ENCODE assay signal across 7 cellular contexts in genomic region chr7:118956285-118956684, GRCh38.
DNase-seq lines count a peak whose midpoint lies in the region; ATAC-seq, FAIRE-seq and TF ChIP-seq lines count a peak whose summit lies in the region.
"Not testable (repeated sequence)": the region's sequence is repeated elsewhere in the genome, so short reads cannot be mapped to it uniquely, and the experiment has no call there.

No MANE protein-coding gene starts in this region.

- not testable (repeated sequence) for TF ChIP-seq RAD21 in K562 (CRISPR knock-in tag; conservative IDR thresholded peaks at IDR 0.05 in 1 of 2, IDR thresholded peaks at IDR 0.05 in 1 of 2)

- H3K9me3 Mint-ChIP-seq in GM23338 (peaks cover 17% of the 10 kb centered on the region; the same call in 2 of the 3 replicates), WTC11 (peaks cover 16% of the 10 kb centered on the region), endodermal cell (peaks cover 13% of the 10 kb centered on the region), nephron progenitor cell (peaks cover 17% of the 10 kb centered on the region)

- H3K36me3 ChIP-seq in A673 (ENCODE audit: insufficient read depth, low read length, poor library complexity, severe bottlenecking); GM23338 (ENCODE audit: insufficient read depth); K562 (ENCODE audit: control insufficient read depth, insufficient read depth, low read length); endodermal cell (ENCODE audit: control insufficient read depth, insufficient read depth, low read length): not testable (repeated sequence)

- H3K9me1 ChIP-seq in K562 (ENCODE audit: control insufficient read depth, insufficient read depth, low read length) = not testable (repeated sequence)

- not testable (repeated sequence) for H3K9me2 ChIP-seq in GM23338 (ENCODE audit: insufficient read depth)

- POLR2A ChIA-PET in A673 (lab: Charles Lee; ENCODE audit: low non-redundant PET); WTC11 (lab: Charles Lee); K562 (lab: Yijun Ruan, JAX): not testable (repeated sequence)

- not testable (repeated sequence) for H3K4me1 ChIP-seq in A673 (ENCODE audit: insufficient read depth, low read length, poor library complexity, severe bottlenecking); GM23338 (ENCODE audit: insufficient read depth); K562 (replicated peaks in 1 of 2; ENCODE audit: control insufficient read depth in 2 of 2, insufficient read depth in 2 of 2, low read length in 2 of 2); endodermal cell (ENCODE audit: control insufficient read depth, insufficient read depth, low read length)

- H3K27ac Mint-ChIP-seq in GM23338 (peak overlapping the region; percentile 21; the same call in 1 of the 2 replicates), endodermal cell (peak overlapping the region; percentile 20), nephron progenitor cell (peak overlapping the region; percentile 2)
- H3K27ac Mint-ChIP-seq in WTC11 = not testable (repeated sequence)

- TF ChIP-seq EP300 in K562 (IDR thresholded peaks at IDR 0.05; ENCODE audit: low read length) = not testable (repeated sequence)

- not testable (repeated sequence) for H3K27ac ChIP-seq in A673 (ENCODE audit: low read depth, low read length, poor library complexity, severe bottlenecking); GM23338 (ENCODE audit: low read depth); K562 (ENCODE audit: extremely low read depth, low read depth, low read length); endodermal cell (ENCODE audit: low read depth, low read length)

- H2AFZ ChIP-seq in GM23338; K562 (ENCODE audit: low read depth, low read length): not testable (repeated sequence)

- ATAC-seq in GM23338 (peak; percentile 55), WTC11 (peak; percentile 76)
- not testable (repeated sequence) for ATAC-seq in K562

- H3K4me3 ChIP-seq in A673 (ENCODE audit: low read depth, low read length, poor library complexity, severe bottlenecking); GM23338; K562; endodermal cell (ENCODE audit: low read length); retinal pigment epithelial cell (ENCODE audit: low read length): not testable (repeated sequence)

- not testable (repeated sequence) for H3K27me3 Mint-ChIP-seq in GM23338 (ENCODE audit: insufficient read depth, low read depth, poor library complexity); WTC11 (ENCODE audit: low read depth); endodermal cell (ENCODE audit: insufficient read depth); nephron progenitor cell (ENCODE audit: low read depth, poor library complexity)

- H3F3A ChIP-seq in GM23338 (replicated peaks; ENCODE audit: low read depth) = not testable (repeated sequence)

- H3K9ac ChIP-seq in K562 (ENCODE audit: insufficient read depth in 1 of 2, low read depth in 2 of 2, low read length in 2 of 2); endodermal cell (ENCODE audit: extremely low read depth, low read length, poor library complexity, severe bottlenecking): not testable (repeated sequence)

- H3K4me2 ChIP-seq in GM23338; K562 (ENCODE audit: insufficient read depth, low read length): not testable (repeated sequence)

- not testable (repeated sequence) for DNase-seq in A673 (ENCODE audit: low spot score); WTC11 (ENCODE audit: low spot score); K562 (ENCODE audit: extremely low read depth in 1 of 4, low spot score in 3 of 4); endodermal cell; nephron progenitor cell; retinal pigment epithelial cell (ENCODE audit: low read depth)
- peak; percentile 16 for DNase-seq in GM23338 (ENCODE audit: low spot score)

- H4K20me1 ChIP-seq in GM23338 (replicated peaks; ENCODE audit: insufficient read depth); K562 (replicated peaks; ENCODE audit: control insufficient read depth, insufficient read depth, low read length): not testable (repeated sequence)

- CTCF ChIA-PET in A673 (lab: Charles Lee) = interaction anchor here (0.7 kb wide), 1 partner anchor 35 kb away, joined by 4 read pairs; no protein-coding TSS in a partner anchor
- CTCF ChIA-PET in WTC11 (lab: Charles Lee) = interaction anchor here (0.6 to 1.9 kb wide), 11 partner anchors 10 to 1102 kb away, joined by 3 to 17 read pairs (median 3); no protein-coding TSS in a partner anchor
- CTCF ChIA-PET in K562 (lab: Yijun Ruan, JAX; ENCODE audit: low intra/inter-chr PET ratio) = not testable (repeated sequence)

- not testable (repeated sequence) for H3K27me3 ChIP-seq in A673 (replicated peaks; ENCODE audit: insufficient read depth, low read depth, low read length, poor library complexity); GM23338 (ENCODE audit: insufficient read depth); K562 (ENCODE audit: control insufficient read depth in 2 of 2, insufficient read depth in 2 of 2, low read length in 2 of 2); endodermal cell (ENCODE audit: control insufficient read depth, insufficient read depth, low read length, poor library complexity, severe bottlenecking)

- peaks cover 11% of the 10 kb centered on the region; the same call in 1 of the 3 replicates for H3K36me3 Mint-ChIP-seq in GM23338 (ENCODE audit: low read depth)
- not testable (repeated sequence) for H3K36me3 Mint-ChIP-seq in WTC11; endodermal cell (ENCODE audit: low read depth); nephron progenitor cell (ENCODE audit: low read depth)

- FAIRE-seq in K562 (lab: Jason Lieb, UNC) = not testable (repeated sequence)

- H3K79me2 ChIP-seq in GM23338 (replicated peaks; ENCODE audit: insufficient read depth); K562 (ENCODE audit: control insufficient read depth, insufficient read depth, low read length): not testable (repeated sequence)

- H3K4me1 Mint-ChIP-seq in GM23338, nephron progenitor cell: not testable (repeated sequence)
- H3K4me1 Mint-ChIP-seq in WTC11 (peaks cover 26% of the 10 kb centered on the region), endodermal cell (peaks cover 10% of the 10 kb centered on the region)

- BruUV-seq in A673 (replicated peaks; lab: Mats Ljungman, UMichigan); K562 (replicated peaks; lab: Mats Ljungman, UMichigan): not testable (repeated sequence)

- 0 out of 2 replicates have a peak, but pooled peaks have one; percentile 15 for TF ChIP-seq CTCF in A673 (conservative IDR thresholded peaks at IDR 0.05; ENCODE audit: low read depth, low read length)
- peak; percentile 52 to 57 for TF ChIP-seq CTCF in GM23338 (conservative IDR thresholded peaks at IDR 0.05; ENCODE audit: low read depth in 2 of 2)
- TF ChIP-seq CTCF in WTC11 (IDR thresholded peaks at IDR 0.05); K562 (IDR thresholded peaks at IDR 0.05 in 2 of 3, conservative IDR thresholded peaks at IDR 0.05 in 1 of 3; ENCODE audit: insufficient read depth in 2 of 3, low read depth in 1 of 3, low read length in 3 of 3); nephron progenitor cell (IDR thresholded peaks at IDR 0.05): not testable (repeated sequence)
- peak; percentile 48 for TF ChIP-seq CTCF in endodermal cell (conservative IDR thresholded peaks at IDR 0.05)
- TF ChIP-seq CTCF in retinal pigment epithelial cell (conservative IDR thresholded peaks at IDR 0.05; ENCODE audit: low read depth, low read length) = peak; percentile 14

- not testable (repeated sequence) for H3K4me3 Mint-ChIP-seq in GM23338, WTC11, endodermal cell, nephron progenitor cell

- TF ChIP-seq POLR2A in K562 (conservative IDR thresholded peaks at IDR 0.05) = not testable (repeated sequence)

- intact Hi-C loops in A673 (cut with micrococcal nuclease; ENCODE audit: unreplicated experiment); K562 (cut with micrococcal nuclease): not testable (repeated sequence)

- WGBS in K562 (ENCODE audit: insufficient coverage, low coverage, missing lambda C conversion rate) = 0% methylated on average over 2 of the region's 2 CpGs
- WGBS in endodermal cell (ENCODE audit: insufficient coverage in 1 of 2, insufficient read length in 1 of 2), 2 experiments = 80 to 100% methylated on average over 1 to 2 of the region's 2 CpGs

- in situ Hi-C loops in K562 (cut with MboI) = not testable (repeated sequence)

- H3K9me3 ChIP-seq in A673 (ENCODE audit: low read depth, low read length, poor library complexity, severe bottlenecking); K562 (replicated peaks; ENCODE audit: control insufficient read depth, insufficient read depth, low read depth, low read length); endodermal cell (ENCODE audit: control insufficient read depth, low read length): not testable (repeated sequence)

TF ChIP-seq in K562, 482 proteins besides CTCF, POLR2A, EP300 and RAD21:
- TF ChIP-seq OTX1 (CRISPR knock-in tag; IDR thresholded peaks at IDR 0.05) = 0 out of 2 replicates have a peak, but pooled peaks have one; percentile 10
